Comparison of ENCODE assay signal across 12 cellular contexts in the genomic region with DNA sequence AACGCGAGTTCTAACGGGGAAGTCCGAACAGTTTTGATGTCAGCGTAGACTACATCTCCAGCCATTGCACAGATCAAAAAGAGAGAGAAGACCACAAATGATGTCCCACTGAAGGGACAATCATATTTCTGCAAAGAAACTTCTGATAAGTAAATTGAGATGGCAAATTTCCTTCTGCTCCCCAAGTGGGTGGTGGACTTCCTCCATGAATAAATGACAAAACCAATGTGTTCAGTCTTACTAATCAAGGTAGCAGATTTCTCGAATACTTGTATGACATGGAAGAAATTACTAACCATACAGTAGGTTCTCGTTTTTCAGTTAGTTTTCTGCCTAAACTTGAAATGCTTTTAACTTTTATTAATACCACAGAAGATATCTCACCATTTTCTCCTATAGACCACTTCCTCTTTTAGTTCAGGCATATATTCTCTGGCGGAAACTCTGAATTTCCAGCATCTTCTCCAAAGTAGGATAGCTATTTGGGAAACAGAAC. TPM values are rescaled to one million over a fixed set of nuclear protein-coding genes. Genes with fewer than 3 reads are reported as not detected.
DNase-seq lines count a peak whose midpoint lies in the region; ATAC-seq and TF ChIP-seq lines count a peak whose summit lies in the region.
"Had no signal": no experiment of that assay in that cellular context is flagged by ENCODE, and none has a peak within 500 bp of the region (broad histone marks: within the 10 kb centered on the region; RNA-seq: fewer than 3 reads in every experiment).

A gene (minus strand): TSS at position 132 of the 496 bp plus-strand sequence.

- WGBS in psoas muscle, 3 donors: 71 to 87% (median 80%) methylated on average over 8 of the region's 8 CpGs
- 71 to 79% methylated on average over 8 of the region's 8 CpGs for WGBS in tibial nerve, 2 donors
- 63% methylated on average over 8 of the region's 8 CpGs for WGBS in GM23248 (ENCODE audit: low coverage in 1 of 2, low lambda C conversion rate in 2 of 2, missing lambda C conversion rate in 2 of 2), 2 experiments

- no peaks in the 10 kb centered on the region for H3K9me2 ChIP-seq in GM23248 (ENCODE audit: insufficient read depth)

- no peaks in the 10 kb centered on the region for H3K27me3 ChIP-seq in psoas muscle (ENCODE audit: insufficient read depth in 3 of 3, low read length in 2 of 3)
- no peaks in the 10 kb centered on the region for H3K27me3 ChIP-seq in tibial nerve
- H3K27me3 ChIP-seq in GM23248 (replicated peaks; ENCODE audit: insufficient read depth): peaks cover 10% of the 10 kb centered on the region
- H3K27me3 ChIP-seq: tibial artery had no signal

- no peaks in the 10 kb centered on the region for H4K20me1 ChIP-seq in GM23248 (ENCODE audit: insufficient read depth)

- H3K27ac ChIP-seq in psoas muscle: no peak within 1 kb of the TSS
- peak within 1 kb of the TSS in 2 of 4 donors; percentile 6 to 70 for H3K27ac ChIP-seq in tibial nerve
- no peak within 1 kb of the TSS for H3K27ac ChIP-seq in GM23248
- H3K27ac ChIP-seq: A549, tibial artery had no signal

- TF ChIP-seq CTCF in psoas muscle (IDR thresholded peaks at IDR 0.05) (no peak), tibial nerve (IDR thresholded peaks at IDR 0.05) (no peak)

- peak within 1 kb of the TSS; percentile 86 for H3K27ac Mint-ChIP-seq in activated CD4-positive, alpha-beta T cell treated with anti-CD3 and anti-CD28 coated beads, Interleukin-2, amount 10 ng/mL, durations not matched to agents 24 days and 14 days
- H3K27ac Mint-ChIP-seq in T-helper 17 cell: peak within 1 kb of the TSS; percentile 19

- H3K4me2 ChIP-seq in GM23248 (ENCODE audit: unreplicated experiment): no peak within 1 kb of the TSS
- H3K4me2 ChIP-seq: A549 had no signal

- no peak for DNase-seq in activated CD4-positive, alpha-beta T cell treated with anti-CD3 and anti-CD28 coated beads, Interleukin-2, amount 10 ng/mL, durations not matched to agents 24 days and 14 days
- no peak for DNase-seq in activated CD4-positive, alpha-beta T cell treated with anti-CD3 and anti-CD28 coated beads for 1 hour
- DNase-seq in T-helper 17 cell (no peak), psoas muscle (no peak), tibial nerve (ENCODE audit: low spot score in 2 of 2) (no peak), GM23248 (no peak)
- DNase-seq in stimulated activated naive CD8-positive, alpha-beta T cell treated with anti-CD3 and anti-CD28 coated beads, Interleukin-15, Interleukin-2, amounts not matched to agents 100 U/mL and 50 U/mL, for 24 hours: no peak
- DNase-seq: dermis blood vessel endothelial cell, tibial artery had no signal

- no peaks in the 10 kb centered on the region for H3K79me2 ChIP-seq in GM23248 (ENCODE audit: insufficient read depth)

- H3K36me3 ChIP-seq in psoas muscle (ENCODE audit: insufficient read depth in 1 of 2, low read depth in 1 of 2) (no peaks in the 10 kb centered on the region), tibial nerve (no peaks in the 10 kb centered on the region), GM23248 (ENCODE audit: low read depth) (no peaks in the 10 kb centered on the region)
- H3K36me3 ChIP-seq: tibial artery had no signal

- H3K4me1 Mint-ChIP-seq in activated CD4-positive, alpha-beta T cell treated with anti-CD3 and anti-CD28 coated beads, Interleukin-2, amount 10 ng/mL, durations not matched to agents 24 days and 14 days: peaks cover 53% of the 10 kb centered on the region
- peaks cover 14% of the 10 kb centered on the region for H3K4me1 Mint-ChIP-seq in T-helper 17 cell

- no peaks in the 10 kb centered on the region for H3F3A ChIP-seq in GM23248 (ENCODE audit: insufficient read depth)

- intact Hi-C loops in activated CD4-positive, alpha-beta T cell treated with anti-CD3 and anti-CD28 coated beads, Interleukin-2, amount 10 ng/mL, durations not matched to agents 24 days and 14 days (cut with micrococcal nuclease): loop anchor here (1.0 to 10.0 kb wide), 6 partner anchors 8 to 488 kb away; a partner anchor contains a TSS
- intact Hi-C loops in psoas muscle (cut with DNase I): no loop called here

- no peak for TF ChIP-seq EP300 in tibial nerve (IDR thresholded peaks at IDR 0.05)

- in situ Hi-C loops in GM23248 (cut with MboI): no loop called here

- no peaks in the 10 kb centered on the region for H3K9me3 Mint-ChIP-seq in activated CD4-positive, alpha-beta T cell treated with anti-CD3 and anti-CD28 coated beads, Interleukin-2, amount 10 ng/mL, durations not matched to agents 24 days and 14 days

- no peaks in the 10 kb centered on the region for H3K4me1 ChIP-seq in psoas muscle
- H3K4me1 ChIP-seq in tibial nerve: peaks cover 0 to 3% (median 0%) of the 10 kb centered on the region in 4 donors
- H3K4me1 ChIP-seq in GM23248 (ENCODE audit: insufficient read depth): no peaks in the 10 kb centered on the region
- H3K4me1 ChIP-seq: A549, tibial artery had no signal

- no peak within 1 kb of the TSS for H2AFZ ChIP-seq in GM23248

- TF ChIP-seq POLR2A in tibial nerve (IDR thresholded peaks at IDR 0.05): no peak

- H3K4me3 Mint-ChIP-seq in activated CD4-positive, alpha-beta T cell treated with anti-CD3 and anti-CD28 coated beads, Interleukin-2, amount 10 ng/mL, durations not matched to agents 24 days and 14 days: peak within 1 kb of the TSS; percentile 85
- H3K4me3 Mint-ChIP-seq in T-helper 17 cell: peak within 1 kb of the TSS; percentile 15

- no peaks in the 10 kb centered on the region for H3K27me3 Mint-ChIP-seq in activated CD4-positive, alpha-beta T cell treated with anti-CD3 and anti-CD28 coated beads, Interleukin-2, amount 10 ng/mL, durations not matched to agents 24 days and 14 days
- H3K27me3 Mint-ChIP-seq in T-helper 17 cell: no peaks in the 10 kb centered on the region

- peaks cover 5% of the 10 kb centered on the region for H3K36me3 Mint-ChIP-seq in activated CD4-positive, alpha-beta T cell treated with anti-CD3 and anti-CD28 coated beads, Interleukin-2, amount 10 ng/mL, durations not matched to agents 24 days and 14 days (ENCODE audit: low read depth)
- no peaks in the 10 kb centered on the region for H3K36me3 Mint-ChIP-seq in T-helper 17 cell (ENCODE audit: low read depth)

- H3K9me3 ChIP-seq in T-helper 17 cell (ENCODE audit: control insufficient read depth, low read length, poor library complexity, severe bottlenecking) (no peaks in the 10 kb centered on the region), psoas muscle (no peaks in the 10 kb centered on the region), tibial nerve (no peaks in the 10 kb centered on the region), GM23248 (ENCODE audit: low read depth) (no peaks in the 10 kb centered on the region)
- H3K9me3 ChIP-seq: A549, tibial artery had no signal

- ATAC-seq in HG03108 (IDR thresholded peaks at IDR 0.05; ENCODE audit: unreplicated experiment) (peak; percentile 39), T-helper 17 cell (no peak), psoas muscle (no peak)
- peak; percentile 81 for ATAC-seq in stimulated activated naive CD8-positive, alpha-beta T cell treated with anti-CD3 and anti-CD28 coated beads, Interleukin-15, Interleukin-2, amounts not matched to agents 100 U/mL and 50 U/mL, for 24 hours
- ATAC-seq: A549 had no signal

- H3K9ac ChIP-seq in GM23248: no peak within 1 kb of the TSS

- H3K4me3 ChIP-seq in psoas muscle (no peak within 1 kb of the TSS), tibial nerve (peak within 1 kb of the TSS in 1 of 4 donors; percentile 27), GM23248 (no peak within 1 kb of the TSS)
- H3K4me3 ChIP-seq: A549, tibial artery had no signal

RNA-seq across cellular contexts. Expression of the gene that starts here (rescaled TPM):
- 5.3 and 9.1 TPM in 2 replicates for total RNA-seq in activated CD4-positive, alpha-beta T cell treated with anti-CD3 and anti-CD28 coated beads, Interleukin-2, amount 10 ng/mL, durations not matched to agents 24 days and 14 days
- total RNA-seq in T-helper 17 cell (1 to 10 TPM; 1.5 TPM), psoas muscle (under 1 TPM in 1 of 4 donors, not detected in 3; 0.42 TPM), tibial nerve (not detected)
- polyA plus RNA-seq in psoas muscle (under 1 TPM in 2 of 3 donors, not detected in 1; 0.10 to 0.28 TPM), GM23248 (2016; fragmentation: Nextera tagmentation; extraction: Ambion mirVana) (not detected in 2 replicates)
- not detected in 2 replicates for total RNA-seq in GM23248 (2014; rRNA removed; shearing (Covaris generic))
- total RNA-seq: dermis blood vessel endothelial cell, M059J had no signal
- polyA plus RNA-seq: A549 had no signal

Comparison
In these comparisons a context has a peak if more than half of its experiments do, and no peak if none do; other contexts are left out.
1. ATAC-seq: peak in HG03108 (single experiment) and stimulated activated naive CD8-positive, alpha-beta T cell treated with anti-CD3 and anti-CD28 coated beads, Interleukin-15, Interleukin-2, amounts not matched to agents 100 U/mL and 50 U/mL, for 24 hours (single experiment); none in T-helper 17 cell (single experiment) and psoas muscle (0 of 4).